In genomic region chr1:236685917-236686814, GRCh38 we compare ENCODE assay signal across 8 cellular contexts. TPM values are rescaled to one million over a fixed set of nuclear protein-coding genes. Genes with fewer than 3 reads are reported as not detected.
A peak's percentile ranks its signal among the peaks of the same experiment; 100 is the strongest.
DNase-seq lines count a peak whose midpoint lies in the region; ATAC-seq and TF ChIP-seq lines count a peak whose summit lies in the region.

Gene ACTN2, plus strand, starts transcription at chr1:236686499. Its CDS starts 175 bp downstream, at chr1:236686674.

- intact Hi-C loops in dendritic cell treated with granulocyte-macrophage colony-stimulating factor and Interleukin-4, amounts not matched to agents 40 ng/mL and 50 ng/mL, for 4 days (cut with micrococcal nuclease) = no loop called here
- intact Hi-C loops in lower lobe of right lung (cut with DNase I) = no loop called here

- DNase-seq in CD1c-positive myeloid dendritic cell (ENCODE audit: extremely low spot score) (peak; percentile 60), lower lobe of right lung (peak; percentile 61), inferior parietal cortex (ENCODE audit: extremely low spot score) (no peak)
- DNase-seq in activated CD4-positive, alpha-beta T cell treated with anti-CD3 and anti-CD28 coated beads for 4 hours = peak; percentile 25 to 35
- peak in 2 of 3 experiments; percentile 31 for DNase-seq in stimulated activated CD4-positive, alpha-beta T cell treated with anti-CD3 and anti-CD28 coated beads, TNF-alpha, amount 100 ng/mL, for 4 hours (ENCODE audit: low read depth in 3 of 3)

- ATAC-seq in GM21423 (IDR thresholded peaks at IDR 0.05; ENCODE audit: unreplicated experiment) = peak; percentile 89
- peak; percentile 89 to 93 for ATAC-seq in lower lobe of right lung

- H3K4me3 ChIP-seq in lower lobe of right lung = peak within 1 kb of the TSS; percentile 58

- peaks cover 2% of the 10 kb centered on the region for H3K36me3 Mint-ChIP-seq in IgD-negative memory B cell
- H3K36me3 Mint-ChIP-seq in dendritic cell treated with granulocyte-macrophage colony-stimulating factor and Interleukin-4, amounts not matched to agents 40 ng/mL and 50 ng/mL, for 4 days (ENCODE audit: low read depth) = no peaks in the 10 kb centered on the region

- H3K27ac ChIP-seq in lower lobe of right lung = peak within 1 kb of the TSS; percentile 49

- H3K4me3 Mint-ChIP-seq in IgD-negative memory B cell = peak within 1 kb of the TSS; percentile 38 to 82 (median 69)
- peak within 1 kb of the TSS; percentile 60 for H3K4me3 Mint-ChIP-seq in dendritic cell treated with granulocyte-macrophage colony-stimulating factor and Interleukin-4, amounts not matched to agents 40 ng/mL and 50 ng/mL, for 4 days

- H3K9me3 ChIP-seq in lower lobe of right lung = no peaks in the 10 kb centered on the region

- H3K27ac Mint-ChIP-seq in IgD-negative memory B cell = no peak within 1 kb of the TSS
- no peak within 1 kb of the TSS for H3K27ac Mint-ChIP-seq in dendritic cell treated with granulocyte-macrophage colony-stimulating factor and Interleukin-4, amounts not matched to agents 40 ng/mL and 50 ng/mL, for 4 days

- peaks cover 12% of the 10 kb centered on the region for H3K4me1 ChIP-seq in lower lobe of right lung

- peaks cover 21% of the 10 kb centered on the region for H3K27me3 ChIP-seq in lower lobe of right lung (ENCODE audit: low read depth)

- H3K4me1 Mint-ChIP-seq in IgD-negative memory B cell = peaks cover 3 to 17% (median 4%) of the 10 kb centered on the region in 3 donors
- H3K4me1 Mint-ChIP-seq in dendritic cell treated with granulocyte-macrophage colony-stimulating factor and Interleukin-4, amounts not matched to agents 40 ng/mL and 50 ng/mL, for 4 days (ENCODE audit: low read depth) = peaks cover 12% of the 10 kb centered on the region

- H3K9me3 Mint-ChIP-seq in IgD-negative memory B cell = peaks cover 0 to 6% (median 6%) of the 10 kb centered on the region in 3 donors
- H3K9me3 Mint-ChIP-seq in dendritic cell treated with granulocyte-macrophage colony-stimulating factor and Interleukin-4, amounts not matched to agents 40 ng/mL and 50 ng/mL, for 4 days = no peaks in the 10 kb centered on the region

- peaks cover 35% of the 10 kb centered on the region for H3K27me3 Mint-ChIP-seq in IgD-negative memory B cell
- H3K27me3 Mint-ChIP-seq in dendritic cell treated with granulocyte-macrophage colony-stimulating factor and Interleukin-4, amounts not matched to agents 40 ng/mL and 50 ng/mL, for 4 days = peaks cover 58% of the 10 kb centered on the region

- no peak for TF ChIP-seq CTCF in lower lobe of right lung (IDR thresholded peaks at IDR 0.05)

- no peaks in the 10 kb centered on the region for H3K36me3 ChIP-seq in lower lobe of right lung

RNA-seq across cellular contexts. Expression of gene ACTN2, which starts in this region (rescaled TPM):
- not detected for polyA plus RNA-seq in IgD-negative memory B cell
- 1.9 TPM for total RNA-seq in lower lobe of right lung
